ENCODE assay signal across 20 cellular contexts in genomic region chr10:76942556-76943416, GRCh38.
DNase-seq lines count a peak whose midpoint lies in the region; ATAC-seq and TF ChIP-seq lines count a peak whose summit lies in the region.
"Had no signal": no experiment of that assay in that cellular context is flagged by ENCODE, and none has a peak within 500 bp of the region (broad histone marks: within the 10 kb centered on the region; RNA-seq: fewer than 3 reads in every experiment).

No MANE protein-coding gene starts in this region.

- TF ChIP-seq CTCF in mammary epithelial cell (conservative IDR thresholded peaks at IDR 0.05 in 1 of 2, IDR thresholded peaks at IDR 0.05 in 1 of 2; ENCODE audit: extremely low read depth in 1 of 2, insufficient read depth in 1 of 2, low read depth in 1 of 2, low read length in 2 of 2): no peak
- no peak for TF ChIP-seq CTCF in breast epithelium (IDR thresholded peaks at IDR 0.05)
- TF ChIP-seq CTCF in ascending aorta (IDR thresholded peaks at IDR 0.05): no peak

- H3K27me3 ChIP-seq in mammary epithelial cell (ENCODE audit: insufficient read depth, low read length): no peaks in the 10 kb centered on the region
- H3K27me3 ChIP-seq in breast epithelium: no peaks in the 10 kb centered on the region
- H3K27me3 ChIP-seq in ascending aorta: no peaks in the 10 kb centered on the region
- H3K27me3 ChIP-seq: colonic mucosa, SJCRH30 had no signal

- H3K27ac ChIP-seq in mammary epithelial cell (ENCODE audit: insufficient read depth, low read depth, low read length) (no peak overlapping the region), breast epithelium (no peak overlapping the region), caudate nucleus (ENCODE audit: low read depth, low read length) (no peak overlapping the region), ascending aorta (no peak overlapping the region)
- H3K27ac ChIP-seq: colonic mucosa, psoas muscle, SJCRH30 had no signal

- WGBS in mammary epithelial cell (ENCODE audit: low coverage, missing lambda C conversion rate): 86% methylated on average over 9 of the region's 9 CpGs

- CTCF ChIA-PET in mammary epithelial cell (lab: Charles Lee; ENCODE audit: low non-redundant PET): no interaction called here

- TF ChIP-seq POLR2A in breast epithelium (IDR thresholded peaks at IDR 0.05): no peak

- H3K4me1 ChIP-seq in mammary epithelial cell (ENCODE audit: insufficient read depth, low read length) (no peaks in the 10 kb centered on the region), breast epithelium (no peaks in the 10 kb centered on the region), ascending aorta (no peaks in the 10 kb centered on the region)
- H3K4me1 ChIP-seq: colonic mucosa, psoas muscle, SJCRH30 had no signal

- no TSS peak for BruUV-seq in mammary epithelial cell (replicated peaks; lab: Mats Ljungman, UMichigan)

- intact Hi-C loops in mammary epithelial cell (cut with micrococcal nuclease) (no loop called here), breast epithelium (cut with DNase I; ENCODE audit: low total_unique reads) (no loop called here), ascending aorta (cut with DNase I) (no loop called here)

- no peak overlapping the region for H3K4me2 ChIP-seq in mammary epithelial cell (ENCODE audit: insufficient read depth, low read depth, low read length)

- no peak overlapping the region for H3K4me3 ChIP-seq in mammary epithelial cell (replicated peaks in 1 of 3; ENCODE audit: insufficient read depth in 1 of 3, low read depth in 2 of 3, low read length in 3 of 3)
- no peak overlapping the region for H3K4me3 ChIP-seq in breast epithelium
- H3K4me3 ChIP-seq in ascending aorta: no peak overlapping the region
- H3K4me3 ChIP-seq: colonic mucosa, psoas muscle, SJCRH30 had no signal

- dilution Hi-C loops in mammary epithelial cell (cut with HindIII; ENCODE audit: low sequenced_read_pairs): no loop called here

- no peaks in the 10 kb centered on the region for H3K79me2 ChIP-seq in mammary epithelial cell (ENCODE audit: insufficient read depth, low read length)

- H3K36me3 ChIP-seq in mammary epithelial cell (ENCODE audit: insufficient read depth, low read length) (no peaks in the 10 kb centered on the region), breast epithelium (no peaks in the 10 kb centered on the region), ascending aorta (peaks cover 5 to 19% of the 10 kb centered on the region in 2 donors)
- H3K36me3 ChIP-seq: colonic mucosa, SJCRH30 had no signal

- H3K9ac ChIP-seq in mammary epithelial cell (ENCODE audit: insufficient read depth, low read length): no peak overlapping the region

- H4K20me1 ChIP-seq in mammary epithelial cell (ENCODE audit: insufficient read depth, low read length): peaks cover 2% of the 10 kb centered on the region

- ATAC-seq in GM19324 (IDR thresholded peaks at IDR 0.05; ENCODE audit: low FRiP score, unreplicated experiment): no peak
- ATAC-seq: psoas muscle had no signal

- H2AFZ ChIP-seq in mammary epithelial cell (ENCODE audit: low read depth, low read length): no peak overlapping the region

- in situ Hi-C loops in mammary epithelial cell (cut with MboI; ENCODE audit: low sequenced_read_pairs in 2 of 2): no loop called here

- H3K9me3 ChIP-seq in mammary epithelial cell (replicated peaks; ENCODE audit: insufficient read depth, low read length) (no peaks in the 10 kb centered on the region), breast epithelium (no peaks in the 10 kb centered on the region), ascending aorta (no peaks in the 10 kb centered on the region)
- H3K9me3 ChIP-seq: colonic mucosa, psoas muscle, SJCRH30 had no signal

- DNase-seq in mammary epithelial cell (peak; percentile 11), breast epithelium (ENCODE audit: low spot score in 2 of 2) (no peak), UCSD-AML1 (lab: John Stamatoyannopoulos, UW; ENCODE audit: unreplicated experiment) (peak; percentile 31), hepatic stellate cell (ENCODE audit: low spot score) (peak; percentile 11), caudate nucleus (lab: John Stamatoyannopoulos, UW) (no peak), GOT3 (lab: John Stamatoyannopoulos, UW) (no peak), ascending aorta (ENCODE audit: low spot score in 2 of 2) (no peak)
- DNase-seq: activated CD4-positive, alpha-beta T cell treated with anti-CD3 and anti-CD28 coated beads, Interleukin-2, amount 50 U/mL, for 48 hours; activated naive CD4-positive, alpha-beta T cell treated with anti-CD3 and anti-CD28 coated beads, Interleukin-2, amount 10 ng/mL, durations not matched to agents 7 days and 5 days; activated T-cell treated with anti-CD3 and anti-CD28 coated beads for 4 hours; CD4-positive, CD25-positive, alpha-beta regulatory T cell; colonic mucosa; DMS153; endodermal cell; psoas muscle; SJCRH30; small intestine; stimulated activated CD4-positive, alpha-beta T cell treated with anti-CD3 and anti-CD28 coated beads, Interleukin-4, amount 100 ng/mL, for 24 hours; T-helper 2 cell had no signal

Comparison
In these comparisons a context has a peak if more than half of its experiments do, and no peak if none do; other contexts are left out.
1. DNase-seq: peak in mammary epithelial cell (single experiment), UCSD-AML1 (single experiment) and hepatic stellate cell (single experiment); none in breast epithelium (0 of 2), caudate nucleus (0 of 61), GOT3 (single experiment) and ascending aorta (0 of 2).